19 cellular contexts compared by ENCODE assay signal in the genomic region with DNA sequence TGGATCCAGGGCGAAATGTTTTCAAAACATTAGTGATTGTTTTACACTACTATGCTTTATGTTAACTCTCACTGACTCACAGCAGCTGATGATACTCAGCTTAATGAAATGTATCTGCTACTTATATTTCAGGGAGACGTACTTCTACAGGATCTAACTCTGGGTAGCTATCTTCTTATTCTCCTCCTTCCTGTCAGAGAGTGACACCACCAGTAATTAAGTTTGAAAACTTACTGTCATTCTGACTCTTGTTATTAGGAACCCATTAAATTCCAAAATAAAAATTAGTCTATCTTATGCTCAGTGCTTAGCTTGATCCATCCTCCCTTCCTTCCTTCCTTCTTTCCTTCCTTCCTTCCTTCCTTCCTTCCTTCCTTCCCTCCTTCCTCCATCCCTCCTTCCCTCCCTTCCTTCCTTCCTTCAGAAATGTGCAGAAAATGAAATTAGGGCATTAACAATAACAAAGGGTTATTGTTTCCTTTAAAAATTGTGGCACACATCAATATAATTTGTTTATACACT.
DNase-seq lines count a peak whose midpoint lies in the region; ATAC-seq and TF ChIP-seq lines count a peak whose summit lies in the region.
"Had no signal": no experiment of that assay in that cellular context is flagged by ENCODE, and none has a peak within 500 bp of the region (broad histone marks: within the 10 kb centered on the region; RNA-seq: fewer than 3 reads in every experiment).

No MANE protein-coding gene starts in this region.

- no peak overlapping the region for H3K4me2 ChIP-seq in fibroblast of lung (ENCODE audit: extremely low read depth, insufficient read depth, low read length)
- H3K4me2 ChIP-seq: BLaER1 had no signal

- peak overlapping the region; percentile 94 for H3K27ac ChIP-seq in A673 (ENCODE audit: low read depth, low read length, poor library complexity, severe bottlenecking)
- no peak overlapping the region for H3K27ac ChIP-seq in fibroblast of lung (ENCODE audit: insufficient read depth, low read length)
- peak overlapping the region in 3 of 4 donors; percentile 46 to 88 (median 61) for H3K27ac ChIP-seq in sigmoid colon
- H3K27ac ChIP-seq in uterus = peak overlapping the region in 1 of 2 donors; percentile 15
- H3K27ac ChIP-seq: BLaER1, C4-2B, GM23248 had no signal

- H3K9ac ChIP-seq in fibroblast of lung (ENCODE audit: insufficient read depth, low read length) = no peak overlapping the region
- H3K9ac ChIP-seq: BLaER1, GM23248 had no signal

- no peaks in the 10 kb centered on the region for H3K27me3 ChIP-seq in A673 (replicated peaks; ENCODE audit: insufficient read depth, low read depth, low read length, poor library complexity)
- H3K27me3 ChIP-seq in fibroblast of lung (ENCODE audit: control insufficient read depth, insufficient read depth, low read length) = no peaks in the 10 kb centered on the region
- no peaks in the 10 kb centered on the region for H3K27me3 ChIP-seq in sigmoid colon
- no peaks in the 10 kb centered on the region for H3K27me3 ChIP-seq in uterus
- H3K27me3 ChIP-seq: BLaER1 had no signal

- H3K9me3 ChIP-seq in A673 (ENCODE audit: low read depth, low read length, poor library complexity, severe bottlenecking) = peaks cover 14% of the 10 kb centered on the region
- H3K9me3 ChIP-seq in fibroblast of lung (ENCODE audit: control insufficient read depth, insufficient read depth, low read depth, low read length) = no peaks in the 10 kb centered on the region
- H3K9me3 ChIP-seq in sigmoid colon = no peaks in the 10 kb centered on the region
- no peaks in the 10 kb centered on the region for H3K9me3 ChIP-seq in uterus

- H3K4me1 ChIP-seq in A673 (ENCODE audit: insufficient read depth, low read length, poor library complexity, severe bottlenecking) (peaks cover 62% of the 10 kb centered on the region), fibroblast of lung (ENCODE audit: control insufficient read depth, extremely low read depth, insufficient read depth, low read length) (peaks cover 6% of the 10 kb centered on the region), sigmoid colon (peaks cover 0 to 39% (median 31%) of the 10 kb centered on the region in 4 donors), uterus (no peaks in the 10 kb centered on the region)
- H3K4me1 ChIP-seq: BLaER1 had no signal

- H3K79me2 ChIP-seq in fibroblast of lung (ENCODE audit: control insufficient read depth, insufficient read depth, low read length) = no peaks in the 10 kb centered on the region

- no peak for TF ChIP-seq EP300 in sigmoid colon (IDR thresholded peaks at IDR 0.05)

- no peaks in the 10 kb centered on the region for H3K36me3 ChIP-seq in A673 (ENCODE audit: insufficient read depth, low read length, poor library complexity, severe bottlenecking)
- no peaks in the 10 kb centered on the region for H3K36me3 ChIP-seq in fibroblast of lung (ENCODE audit: control insufficient read depth, insufficient read depth, low read length)
- H3K36me3 ChIP-seq in sigmoid colon = no peaks in the 10 kb centered on the region
- no peaks in the 10 kb centered on the region for H3K36me3 ChIP-seq in uterus
- H3K36me3 ChIP-seq: BLaER1 had no signal

- no TSS peak for BruUV-seq in A673 (replicated peaks; lab: Mats Ljungman, UMichigan)

- TF ChIP-seq POLR2A in sigmoid colon (IDR thresholded peaks at IDR 0.05) (no peak), uterus (IDR thresholded peaks at IDR 0.05) (no peak)

- H2AFZ ChIP-seq in fibroblast of lung (ENCODE audit: low read length) = peak overlapping the region; percentile 13

- no peak overlapping the region for H3K4me3 ChIP-seq in A673 (ENCODE audit: low read depth, low read length, poor library complexity, severe bottlenecking)
- H3K4me3 ChIP-seq in fibroblast of lung (replicated peaks in 1 of 4; ENCODE audit: control extremely low read depth in 1 of 4, insufficient read depth in 1 of 4, low read depth in 3 of 4, low read length in 4 of 4) = no peak overlapping the region
- H3K4me3 ChIP-seq in sigmoid colon = no peak overlapping the region
- no peak overlapping the region for H3K4me3 ChIP-seq in uterus
- H3K4me3 ChIP-seq: BLaER1, GM23248 had no signal

- intact Hi-C loops in A673 (cut with micrococcal nuclease; ENCODE audit: unreplicated experiment) = loop anchor here (1.0 to 10.0 kb wide), 9 partner anchors 259 to 1128 kb away; no protein-coding TSS in a partner anchor
- intact Hi-C loops in sigmoid colon (cut with DNase I) = no loop called here
- intact Hi-C loops in uterus (cut with DNase I; ENCODE audit: low total_unique reads) = no loop called here

- no peak for ATAC-seq in HG02870 (IDR thresholded peaks at IDR 0.05; ENCODE audit: unreplicated experiment)
- ATAC-seq: CD8-positive, alpha-beta T cell had no signal

- DNase-seq in A673 (ENCODE audit: low spot score) (peak; percentile 92), NCI-H69 (lab: John Stamatoyannopoulos, UW) (peak; percentile 1), fibroblast of lung (ENCODE audit: low read depth in 2 of 2) (no peak), sigmoid colon (no peak), COLO829 (ENCODE audit: low spot score) (no peak), uterus (no peak)
- DNase-seq: 8988T; Calu3; CD4-positive, CD25-positive, alpha-beta regulatory T cell; CD8-positive, alpha-beta T cell; DMS53; DMS79 treated with DMSO at 0.1 percent for 48 hours; GF-D8; GM23248; H7; HCEC 1CT had no signal

- H4K20me1 ChIP-seq in fibroblast of lung (ENCODE audit: control insufficient read depth, extremely low read depth, insufficient read depth, low read length) = no peaks in the 10 kb centered on the region
- H4K20me1 ChIP-seq: BLaER1 had no signal

- WGBS in sigmoid colon, 2 donors = 66 to 85% methylated on average over 2 of the region's 2 CpGs

- no peak for TF ChIP-seq CTCF in A673 (conservative IDR thresholded peaks at IDR 0.05; ENCODE audit: low read depth, low read length)
- TF ChIP-seq CTCF in fibroblast of lung (conservative IDR thresholded peaks at IDR 0.05 in 1 of 2, IDR thresholded peaks at IDR 0.05 in 1 of 2; ENCODE audit: low read depth in 1 of 2, low read length in 2 of 2) = no peak
- no peak for TF ChIP-seq CTCF in sigmoid colon (IDR thresholded peaks at IDR 0.05)
- TF ChIP-seq CTCF in uterus (IDR thresholded peaks at IDR 0.05) = no peak

- POLR2A ChIA-PET in A673 (lab: Charles Lee; ENCODE audit: low non-redundant PET) = interaction anchor here (0.7 to 1.2 kb wide), 4 partner anchors 299 to 1128 kb away, joined by 3 to 9 read pairs (median 4); no protein-coding TSS in a partner anchor

- CTCF ChIA-PET in A673 (lab: Charles Lee) = interaction anchor here (0.5 to 0.7 kb wide), 2 partner anchors 9 to 768 kb away, joined by 3 to 4 read pairs; no protein-coding TSS in a partner anchor

Comparison
In these comparisons a context has a peak if more than half of its experiments do, and no peak if none do; other contexts are left out.
1. DNase-seq: peak in A673 (single experiment) and NCI-H69 (single experiment); none in fibroblast of lung (0 of 2), sigmoid colon (single experiment), COLO829 (single experiment) and uterus (0 of 2).